8 cellular contexts compared by ENCODE assay signal in the genomic region with DNA sequence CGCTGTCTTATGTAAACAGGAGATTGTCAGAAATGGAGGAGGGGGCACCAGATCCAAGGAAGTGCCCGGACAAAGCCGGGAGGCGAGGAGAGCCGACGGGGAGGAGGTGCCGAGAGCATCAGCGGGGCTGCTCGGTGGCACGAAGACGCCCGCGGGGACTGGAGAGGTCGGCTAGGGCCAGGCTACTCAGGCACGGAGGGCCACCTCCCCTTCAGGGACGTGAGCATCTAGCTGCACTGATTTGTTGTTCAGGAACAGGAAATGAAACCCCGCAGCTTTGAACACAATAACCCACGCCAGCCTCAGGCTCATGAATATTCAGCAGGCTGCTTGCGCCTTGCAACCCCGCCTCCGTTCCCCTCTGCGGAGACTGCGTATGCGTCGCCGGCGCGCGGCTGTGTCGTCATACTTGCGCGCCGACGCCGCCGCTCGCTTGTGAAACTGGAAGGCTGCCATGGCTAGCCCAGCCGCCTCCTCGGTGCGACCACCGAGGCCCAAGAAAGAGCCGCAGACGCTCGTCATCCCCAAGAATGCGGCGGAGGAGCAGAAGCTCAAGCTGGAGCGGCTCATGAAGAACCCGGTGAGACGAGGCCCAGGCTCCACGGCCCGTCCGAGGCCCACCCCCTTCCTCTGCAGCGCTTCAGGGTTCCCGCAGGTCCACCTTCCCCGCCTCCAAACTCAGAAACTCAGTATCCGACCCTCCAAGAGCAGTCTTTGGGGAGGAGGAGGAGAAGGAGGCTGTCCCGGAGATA. TPM values are rescaled to one million over a fixed set of nuclear protein-coding genes. Genes with fewer than 3 reads are reported as not detected.
DNase-seq lines count a peak whose midpoint lies in the region; ATAC-seq and TF ChIP-seq lines count a peak whose summit lies in the region.

TSS of gene PRKRIP1 (plus strand) at position 406 of the 752 bp plus-strand sequence. CDS start at position 455, 49 bp downstream.

- peaks cover 38 to 73% (median 68%) of the 10 kb centered on the region in 11 experiments for H3K36me3 ChIP-seq in BLaER1 treated with 17β-estradiol and CSF1 and Interleukin-3, amounts not matched to agents 10 nM and 100 nM

- peak; percentile 96 for DNase-seq in NCI-H748 (lab: John Stamatoyannopoulos, UW; ENCODE audit: unreplicated experiment)
- DNase-seq in activated CD4-positive, alpha-beta T cell treated with anti-CD3 and anti-CD28 coated beads, Interleukin-2, amount 10 ng/mL, durations not matched to agents 7 days and 5 days: peak; percentile 92
- peak; percentile 88 for DNase-seq in coronary artery (ENCODE audit: low spot score)
- DNase-seq in left lobe of liver (ENCODE audit: low spot score): peak; percentile 82
- DNase-seq in stimulated activated CD4-positive, alpha-beta T cell treated with anti-CD3 and anti-CD28 coated beads, Interleukin-2, amount 100 ng/mL, for 24 hours: peak; percentile 79 to 82

- CTCF ChIA-PET in activated CD4-positive, alpha-beta T cell treated with anti-CD3 and anti-CD28 coated beads, Interleukin-2, amount 10 ng/mL, durations not matched to agents 7 days and 5 days (lab: Charles Lee): interaction anchor here (0.6 to 1.3 kb wide), 4 partner anchors 10 to 117 kb away, joined by 3 to 5 read pairs (median 4); no protein-coding TSS in a partner anchor

- peaks cover 0 to 51% (median 7%) of the 10 kb centered on the region in 11 experiments; a peak in 10 of 22 replicates for H4K20me1 ChIP-seq in BLaER1 treated with 17β-estradiol and CSF1 and Interleukin-3, amounts not matched to agents 10 nM and 100 nM

- H3K4me2 ChIP-seq in BLaER1 treated with 17β-estradiol and CSF1 and Interleukin-3, amounts not matched to agents 10 nM and 100 nM: peak within 1 kb of the TSS; percentile 94 to 99 (median 96)

- no peaks in the 10 kb centered on the region for H3K9me3 ChIP-seq in BLaER1 treated with 17β-estradiol and CSF1 and Interleukin-3, amounts not matched to agents 10 nM and 100 nM (replicated peaks in 1 of 11)

- H3K4me3 Mint-ChIP-seq in activated CD4-positive, alpha-beta T cell treated with anti-CD3 and anti-CD28 coated beads, Interleukin-2, amount 10 ng/mL, durations not matched to agents 7 days and 5 days: peak within 1 kb of the TSS; percentile 90

- no peaks in the 10 kb centered on the region for H3K9me3 Mint-ChIP-seq in activated CD4-positive, alpha-beta T cell treated with anti-CD3 and anti-CD28 coated beads, Interleukin-2, amount 10 ng/mL, durations not matched to agents 7 days and 5 days

- no peaks in the 10 kb centered on the region for H3K27me3 ChIP-seq in BLaER1 treated with 17β-estradiol and CSF1 and Interleukin-3, amounts not matched to agents 10 nM and 100 nM

- peak within 1 kb of the TSS; percentile 88 to 96 (median 90) for H3K9ac ChIP-seq in BLaER1 treated with 17β-estradiol and CSF1 and Interleukin-3, amounts not matched to agents 10 nM and 100 nM

- peak within 1 kb of the TSS; percentile 83 to 98 (median 90) for H3K4me3 ChIP-seq in BLaER1 treated with 17β-estradiol and CSF1 and Interleukin-3, amounts not matched to agents 10 nM and 100 nM
- H3K4me3 ChIP-seq in coronary artery: peak within 1 kb of the TSS; percentile 96

- POLR2A ChIA-PET in activated CD4-positive, alpha-beta T cell treated with anti-CD3 and anti-CD28 coated beads, Interleukin-2, amount 10 ng/mL, durations not matched to agents 7 days and 5 days (lab: Charles Lee): no interaction called here

- H3K4me1 Mint-ChIP-seq in activated CD4-positive, alpha-beta T cell treated with anti-CD3 and anti-CD28 coated beads, Interleukin-2, amount 10 ng/mL, durations not matched to agents 7 days and 5 days: peaks cover 24% of the 10 kb centered on the region

- no peak for TF ChIP-seq CTCF in coronary artery (IDR thresholded peaks at IDR 0.05)

- peaks cover 23% of the 10 kb centered on the region for H3K36me3 Mint-ChIP-seq in activated CD4-positive, alpha-beta T cell treated with anti-CD3 and anti-CD28 coated beads, Interleukin-2, amount 10 ng/mL, durations not matched to agents 7 days and 5 days (ENCODE audit: low read depth)

- H3K27ac Mint-ChIP-seq in activated CD4-positive, alpha-beta T cell treated with anti-CD3 and anti-CD28 coated beads, Interleukin-2, amount 10 ng/mL, durations not matched to agents 7 days and 5 days: peak within 1 kb of the TSS; percentile 93

- H3K27me3 Mint-ChIP-seq in activated CD4-positive, alpha-beta T cell treated with anti-CD3 and anti-CD28 coated beads, Interleukin-2, amount 10 ng/mL, durations not matched to agents 7 days and 5 days: no peaks in the 10 kb centered on the region

- peak; percentile 99 for ATAC-seq in GM19372 (IDR thresholded peaks at IDR 0.05; ENCODE audit: low read depth, unreplicated experiment)
- peak; percentile 98 for ATAC-seq in HG03521 (IDR thresholded peaks at IDR 0.05; ENCODE audit: unreplicated experiment)
- peak; percentile 93 for ATAC-seq in left lobe of liver

- H3K4me1 ChIP-seq in BLaER1 treated with 17β-estradiol and CSF1 and Interleukin-3, amounts not matched to agents 10 nM and 100 nM: peaks cover 17 to 24% (median 20%) of the 10 kb centered on the region in 10 experiments

- peak within 1 kb of the TSS; percentile 77 to 88 (median 82) for H3K27ac ChIP-seq in BLaER1 treated with 17β-estradiol and CSF1 and Interleukin-3, amounts not matched to agents 10 nM and 100 nM
- H3K27ac ChIP-seq in coronary artery: peak within 1 kb of the TSS; percentile 63 to 89

RNA-seq across cellular contexts. Expression of gene PRKRIP1, which starts in this region (rescaled TPM):
- total RNA-seq in activated CD4-positive, alpha-beta T cell treated with anti-CD3 and anti-CD28 coated beads, Interleukin-2, amount 10 ng/mL, durations not matched to agents 7 days and 5 days: 10 to 100 TPM; 26.2 to 31.9 TPM
- total RNA-seq in left lobe of liver: 10.8 TPM

Comparison
In these comparisons a context has a peak if more than half of its experiments do, and no peak if none do; other contexts are left out.
1. Peak in every context shown above with its lines: DNase-seq, ATAC-seq, H3K4me3 ChIP-seq and H3K27ac ChIP-seq.